8 cellular contexts compared by ENCODE assay signal in the genomic region with DNA sequence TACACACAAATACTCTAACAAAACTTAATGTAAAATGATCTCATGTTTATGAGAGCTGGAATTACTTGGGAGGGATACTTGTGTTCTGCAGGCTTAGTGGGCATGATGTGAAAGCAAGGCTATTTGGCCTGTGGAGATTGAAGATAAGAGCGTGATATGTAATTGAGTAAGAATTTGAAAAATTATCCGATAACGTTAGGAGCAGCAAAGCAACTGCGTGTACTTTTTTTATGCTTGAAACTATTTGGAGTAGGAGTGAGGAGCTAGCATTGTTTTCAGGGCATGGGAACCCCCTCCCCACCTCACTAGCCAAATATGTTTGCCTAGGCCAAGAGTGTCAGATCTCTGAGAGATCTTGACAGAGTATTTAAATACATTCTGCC. TPM values are rescaled to one million over a fixed set of nuclear protein-coding genes. Genes with fewer than 3 reads are reported as not detected.
DNase-seq lines count a peak whose midpoint lies in the region; ATAC-seq, FAIRE-seq and TF ChIP-seq lines count a peak whose summit lies in the region.
"Not testable (repeated sequence)": the region's sequence is repeated elsewhere in the genome, so short reads cannot be mapped to it uniquely, and the experiment has no call there.

No MANE protein-coding gene starts in this region.

- not testable (repeated sequence) for H3K36me3 Mint-ChIP-seq in osteocyte (ENCODE audit: unreplicated experiment)

- H3K4me1 Mint-ChIP-seq in osteocyte (ENCODE audit: unreplicated experiment) = not testable (repeated sequence)

- H3K9ac ChIP-seq in Karpas-422 (ENCODE audit: low read length); HepG2 (ENCODE audit: insufficient read depth, low read depth, low read length): not testable (repeated sequence)

- peaks cover 18% of the 10 kb centered on the region for H3K79me2 ChIP-seq in Karpas-422 (ENCODE audit: low read length)
- H3K79me2 ChIP-seq in HepG2 (ENCODE audit: insufficient read depth, low read length) = not testable (repeated sequence)

- not testable (repeated sequence) for H3K27ac ChIP-seq in AG04450 (ENCODE audit: low read depth, low read length); Karpas-422 (ENCODE audit: low read length); HepG2 (ENCODE audit: extremely low read length, insufficient read depth, low read length)
- H3K27ac ChIP-seq in adrenal gland = peak overlapping the region in 1 of 5 donors; percentile 69
- H3K27ac ChIP-seq in coronary artery = peak overlapping the region in 1 of 2 donors; percentile 56

- not testable (repeated sequence) for TF ChIP-seq RAD21 in HepG2 (CRISPR knock-in tag; IDR thresholded peaks at IDR 0.05)

- H3K27ac Mint-ChIP-seq in osteocyte (ENCODE audit: unreplicated experiment) = peak overlapping the region; percentile 47

- WGBS in adrenal gland, 4 donors = 13 to 41% (median 18%) methylated on average over 4 of the region's 4 CpGs
- WGBS in HepG2 (ENCODE audit: low lambda C conversion rate) = 11% methylated on average over 4 of the region's 4 CpGs

- DNase-seq in AG04450 (ENCODE audit: low read depth, low spot score) (peak; percentile 4), Karpas-422 (peak; percentile 6), adrenal gland (peak in 4 of 7 donors; percentile 9 to 45 (median 20)), HepG2 (ENCODE audit: low spot score) (peak; percentile 23), superior temporal gyrus (ENCODE audit: extremely low spot score) (peak; percentile 2)
- DNase-seq in coronary artery (ENCODE audit: low spot score); left cardiac atrium; osteocyte (ENCODE audit: extremely low spot score, unreplicated experiment): not testable (repeated sequence)

- not testable (repeated sequence) for H3K4me1 ChIP-seq in Karpas-422 (ENCODE audit: low read length); adrenal gland (replicated peaks in 1 of 2); HepG2 (ENCODE audit: insufficient read depth, low read length)

- CTCF ChIA-PET in AG04450 (lab: Charles Lee); HepG2 (lab: Yijun Ruan, JAX; ENCODE audit: low intra/inter-chr PET ratio, low total read pairs): not testable (repeated sequence)

- not testable (repeated sequence) for TF ChIP-seq EP300 in HepG2 (IDR thresholded peaks at IDR 0.05; ENCODE audit: low read depth in 2 of 2, low read length in 2 of 2); HepG2 (CRISPR knock-in tag; IDR thresholded peaks at IDR 0.05; ENCODE audit: borderline replicate concordance)

- FAIRE-seq in HepG2 (lab: Jason Lieb, UNC) = not testable (repeated sequence)

- not testable (repeated sequence) for H2AFZ ChIP-seq in Karpas-422 (ENCODE audit: low read length); HepG2 (ENCODE audit: low read length)

- not testable (repeated sequence) for H3K4me3 Mint-ChIP-seq in osteocyte (ENCODE audit: unreplicated experiment)

- H4K20me1 ChIP-seq in Karpas-422 (ENCODE audit: insufficient read depth, low read depth, low read length); HepG2 (ENCODE audit: insufficient read depth, low read length): not testable (repeated sequence)

- H3K27me3 Mint-ChIP-seq in osteocyte (ENCODE audit: unreplicated experiment) = not testable (repeated sequence)

- TF ChIP-seq CTCF in AG04450 (IDR thresholded peaks at IDR 0.05; ENCODE audit: low read depth, low read length); adrenal gland (IDR thresholded peaks at IDR 0.05); coronary artery (IDR thresholded peaks at IDR 0.05); HepG2 (CRISPR knock-in tag; IDR thresholded peaks at IDR 0.05); osteocyte (IDR thresholded peaks at IDR 0.05): not testable (repeated sequence)

- H3K9me3 ChIP-seq in AG04450 (ENCODE audit: control insufficient read depth, insufficient read depth, low read length); Karpas-422 (ENCODE audit: low read length); adrenal gland (replicated peaks in 1 of 3); HepG2 (ENCODE audit: low read length): not testable (repeated sequence)

- TF ChIP-seq POLR2A in adrenal gland (IDR thresholded peaks at IDR 0.05); HepG2 (IDR thresholded peaks at IDR 0.05; ENCODE audit: insufficient read depth in 1 of 2, low read depth in 2 of 2, low read length in 2 of 2): not testable (repeated sequence)

- not testable (repeated sequence) for H3K9me2 ChIP-seq in Karpas-422 (replicated peaks; ENCODE audit: insufficient read depth, low read length)

- intact Hi-C loops in adrenal gland (cut with DNase I); left cardiac atrium (cut with DNase I); HepG2 (cut with micrococcal nuclease; ENCODE audit: unreplicated experiment): not testable (repeated sequence)

- not testable (repeated sequence) for BruUV-seq in HepG2 (replicated peaks; lab: Mats Ljungman, UMichigan)

- not testable (repeated sequence) for H3K9me3 Mint-ChIP-seq in osteocyte (ENCODE audit: unreplicated experiment)

- POLR2A ChIA-PET in AG04450 (lab: Yijun Ruan, JAX); HepG2 (lab: Yijun Ruan, JAX): not testable (repeated sequence)

- peak; percentile 30 to 68 for ATAC-seq in left cardiac atrium
- peak; percentile 79 for ATAC-seq in HepG2

- not testable (repeated sequence) for H3K36me3 ChIP-seq in Karpas-422 (ENCODE audit: insufficient read depth, low read length); adrenal gland (replicated peaks in 1 of 2); HepG2 (replicated peaks in 1 of 2; ENCODE audit: control insufficient read depth in 1 of 2, insufficient read depth in 2 of 2, low read length in 2 of 2)

- not testable (repeated sequence) for H3K27me3 ChIP-seq in AG04450 (ENCODE audit: control insufficient read depth, insufficient read depth, low read length); Karpas-422 (ENCODE audit: low read length); adrenal gland; HepG2 (ENCODE audit: control insufficient read depth in 1 of 2, insufficient read depth in 2 of 2, low read length in 2 of 2)

- not testable (repeated sequence) for H3K4me3 ChIP-seq in AG04450 (ENCODE audit: low read depth, low read length); Karpas-422 (ENCODE audit: low read length); adrenal gland
- H3K4me3 ChIP-seq in coronary artery = peak overlapping the region; percentile 36
- 0 out of 6 replicates have a peak overlapping the region, but pooled peaks of 1 of the 3 experiments have one; percentile 26 for H3K4me3 ChIP-seq in HepG2 (replicated peaks in 1 of 3; ENCODE audit: insufficient read depth in 1 of 3, low read depth in 2 of 3, low read length in 3 of 3)

- H3K4me2 ChIP-seq in Karpas-422 (ENCODE audit: low read depth, low read length, poor library complexity, severe bottlenecking) = not testable (repeated sequence)
- H3K4me2 ChIP-seq in HepG2 (ENCODE audit: low read depth, low read length) = peak overlapping the region; percentile 47

- in situ Hi-C loops in HepG2 (cut with HindIII; ENCODE audit: extremely low pct_ligation_motif_present, low pct_unique_long_range_greater_than_20kb) = not testable (repeated sequence)

RNA-seq across cellular contexts. Expression of a gene that starts 16.8 kb away (rescaled TPM):
- polyA plus RNA-seq in AG04450 (2011; rRNA removed) = 9.2 and 9.4 TPM in 2 replicates
- 16.6 and 25.2 TPM in 2 replicates for polyA minus RNA-seq in AG04450 (2011; rRNA and poly(A)+ RNA removed)
- total RNA-seq in Karpas-422 (2014; rRNA removed; shearing (Covaris generic); ENCODE audit: low replicate concordance) = 21.0 and 26.2 TPM in 2 replicates
- total RNA-seq in adrenal gland = 10 to 100 TPM; 14.8 to 66.2 (median 26.1) TPM
- polyA plus RNA-seq in adrenal gland = 10 to 100 TPM in 1 of 3 donors, 1 to 10 TPM in 2; 4.1 to 12.4 (median 8.4) TPM
- total RNA-seq in left cardiac atrium = 10 to 100 TPM; 16.9 to 21.8 TPM
- total RNA-seq in HepG2 (2016; rRNA removed; fragmentation: Illumina TruSeq; extraction: Trizol) = 8.4 and 9.8 TPM in 2 replicates
- total RNA-seq in HepG2 (2016; cell fraction: cytosol; rRNA removed; fragmentation: Illumina TruSeq; extraction: Trizol; ENCODE audit: low read depth) = 1.8 and 3.6 TPM in 2 replicates
- 8.6 and 10.9 TPM in 2 replicates for total RNA-seq in HepG2 (2016; cell fraction: insoluble cytoplasmic fraction; rRNA removed; fragmentation: Illumina TruSeq; extraction: Trizol)
- 6.3 and 7.7 TPM in 2 replicates for total RNA-seq in HepG2 (2016; cell fraction: membrane; rRNA removed; fragmentation: Illumina TruSeq; extraction: Trizol)
- total RNA-seq in HepG2 (2016; cell fraction: nucleus; rRNA removed; fragmentation: Illumina TruSeq; extraction: Trizol) = 12.2 and 12.3 TPM in 2 replicates
- 5.5 and 6.9 TPM in 2 replicates for polyA plus RNA-seq in HepG2 (2011; rRNA removed)
- polyA plus RNA-seq in HepG2 (2011; cell fraction: cytosol; rRNA removed) = 4.6 and 6.0 TPM in 2 replicates
- polyA plus RNA-seq in HepG2 (2011; cell fraction: nucleus; rRNA removed) = 6.4 and 7.4 TPM in 2 replicates
- polyA plus RNA-seq in HepG2 (2012) = 7.1 and 7.8 TPM in 2 replicates
- 0.37 and 0.55 TPM in 2 replicates for polyA plus RNA-seq in HepG2 (2016; cell fraction: cytosol; fragmentation: Illumina TruSeq; extraction: Trizol; ENCODE audit: low read depth)
- polyA plus RNA-seq in HepG2 (2016; cell fraction: insoluble cytoplasmic fraction; fragmentation: Illumina TruSeq; extraction: Trizol; ENCODE audit: low read depth) = 9.7 and 10.6 TPM in 2 replicates
- polyA plus RNA-seq in HepG2 (2016; cell fraction: membrane; fragmentation: Illumina TruSeq; extraction: Trizol; ENCODE audit: low read depth) = 1.8 and 2.1 TPM in 2 replicates
- 13.3 and 13.6 TPM in 2 replicates for polyA plus RNA-seq in HepG2 (2016; cell fraction: nucleus; fragmentation: Illumina TruSeq; extraction: Trizol; ENCODE audit: insufficient read depth, low read depth)
- polyA minus RNA-seq in HepG2 (2011; rRNA and poly(A)+ RNA removed; ENCODE audit: low replicate concordance) = 9.5 and 27.2 TPM in 2 replicates
- 20.3 and 20.6 TPM in 2 replicates for polyA minus RNA-seq in HepG2 (2011; cell fraction: cytosol; rRNA and poly(A)+ RNA removed)
- 15.9 and 16.2 TPM in 2 replicates for polyA minus RNA-seq in HepG2 (2011; cell fraction: nucleus; rRNA and poly(A)+ RNA removed)
- total RNA-seq in osteocyte = 42.5 and 45.4 TPM in 2 replicates

RNA-seq across cellular contexts. Expression of a gene that starts 17.5 kb away (rescaled TPM):
- polyA plus RNA-seq in AG04450 (2011; rRNA removed) = 1.8 and 3.5 TPM in 2 replicates
- polyA minus RNA-seq in AG04450 (2011; rRNA and poly(A)+ RNA removed) = 2.0 and 4.0 TPM in 2 replicates
- total RNA-seq in Karpas-422 (2014; rRNA removed; shearing (Covaris generic); ENCODE audit: low replicate concordance) = 15.6 and 33.3 TPM in 2 replicates
- 1 to 10 TPM in 7 of 8 donors, under 1 TPM in 1; 0.87 to 3.2 (median 1.7) TPM for total RNA-seq in adrenal gland
- polyA plus RNA-seq in adrenal gland = 1 to 10 TPM in 1 of 3 donors, under 1 TPM in 2; 0.88 to 1.4 (median 0.94) TPM
- under 1 TPM; 0.68 to 0.94 TPM for total RNA-seq in left cardiac atrium
- 6.7 and 7.6 TPM in 2 replicates for total RNA-seq in HepG2 (2016; rRNA removed; fragmentation: Illumina TruSeq; extraction: Trizol)
- 1.9 and 3.6 TPM in 2 replicates for total RNA-seq in HepG2 (2016; cell fraction: cytosol; rRNA removed; fragmentation: Illumina TruSeq; extraction: Trizol; ENCODE audit: low read depth)
- total RNA-seq in HepG2 (2016; cell fraction: insoluble cytoplasmic fraction; rRNA removed; fragmentation: Illumina TruSeq; extraction: Trizol) = 6.6 and 7.4 TPM in 2 replicates
- 6.1 and 6.3 TPM in 2 replicates for total RNA-seq in HepG2 (2016; cell fraction: membrane; rRNA removed; fragmentation: Illumina TruSeq; extraction: Trizol)
- total RNA-seq in HepG2 (2016; cell fraction: nucleus; rRNA removed; fragmentation: Illumina TruSeq; extraction: Trizol) = 3.5 and 6.2 TPM in 2 replicates
- 5.0 and 7.7 TPM in 2 replicates for polyA plus RNA-seq in HepG2 (2011; rRNA removed)
- polyA plus RNA-seq in HepG2 (2011; cell fraction: cytosol; rRNA removed) = 3.2 and 3.5 TPM in 2 replicates
- polyA plus RNA-seq in HepG2 (2011; cell fraction: nucleus; rRNA removed) = 2.8 and 4.5 TPM in 2 replicates
- polyA plus RNA-seq in HepG2 (2012) = 4.9 and 7.1 TPM in 2 replicates
- polyA plus RNA-seq in HepG2 (2016; cell fraction: cytosol; fragmentation: Illumina TruSeq; extraction: Trizol; ENCODE audit: low read depth) = 1.1 and 1.7 TPM in 2 replicates
- 11.4 and 12.2 TPM in 2 replicates for polyA plus RNA-seq in HepG2 (2016; cell fraction: insoluble cytoplasmic fraction; fragmentation: Illumina TruSeq; extraction: Trizol; ENCODE audit: low read depth)
- polyA plus RNA-seq in HepG2 (2016; cell fraction: membrane; fragmentation: Illumina TruSeq; extraction: Trizol; ENCODE audit: low read depth) = 2.5 TPM in 2 replicates
- polyA plus RNA-seq in HepG2 (2016; cell fraction: nucleus; fragmentation: Illumina TruSeq; extraction: Trizol; ENCODE audit: insufficient read depth, low read depth) = 11.1 and 11.8 TPM in 2 replicates
- 5.0 and 26.4 TPM in 2 replicates for polyA minus RNA-seq in HepG2 (2011; rRNA and poly(A)+ RNA removed; ENCODE audit: low replicate concordance)
- polyA minus RNA-seq in HepG2 (2011; cell fraction: cytosol; rRNA and poly(A)+ RNA removed) = 8.2 and 9.0 TPM in 2 replicates
- polyA minus RNA-seq in HepG2 (2011; cell fraction: nucleus; rRNA and poly(A)+ RNA removed) = 6.5 and 9.8 TPM in 2 replicates
- total RNA-seq in osteocyte = 1.7 and 2.5 TPM in 2 replicates
